Comparison of ENCODE assay signal across 6 cellular contexts in the genomic region with DNA sequence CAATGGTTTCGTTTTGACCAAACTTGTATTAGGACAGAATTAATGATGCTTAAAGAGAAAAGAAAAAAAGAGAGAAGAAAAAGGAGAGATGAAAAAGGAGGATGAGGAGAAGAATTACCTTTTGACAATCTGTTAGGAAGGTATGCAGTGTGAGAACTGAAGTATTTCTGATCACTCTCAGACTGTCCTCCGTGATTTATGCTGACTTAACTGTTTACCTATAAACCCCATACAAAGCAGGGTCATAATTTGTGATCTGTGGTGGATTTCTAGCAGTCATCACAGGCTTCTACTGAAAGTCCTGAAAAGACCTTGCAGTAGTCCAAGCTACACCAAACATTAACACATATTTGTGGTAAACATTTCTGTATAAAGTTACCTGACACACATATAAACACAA.
"Had no signal": no experiment of that assay in that cellular context is flagged by ENCODE, and none has a peak within 500 bp of the region (broad histone marks: within the 10 kb centered on the region; RNA-seq: fewer than 3 reads in every experiment).

No MANE protein-coding gene starts in this region.

- H3K9me3 Mint-ChIP-seq: GM23338, H9 had no signal

- ATAC-seq: K562 had no signal

- DNase-seq: HCEC 1CT, IMR-90, KG1 had no signal

- H3K4me3 Mint-ChIP-seq: GM23338, H9 had no signal

- H3K27ac Mint-ChIP-seq: GM23338, H9 had no signal

- H3K4me3 ChIP-seq: GM23338, K562 had no signal
